Comparison of ENCODE assay signal across 1 cellular context in genomic region chr2:207879536-207879935, GRCh38.
TF ChIP-seq lines count a peak whose summit lies in the region.

No MANE protein-coding gene starts in this region.

TF ChIP-seq in liver, 16 proteins besides CTCF, POLR2A, EP300 and RAD21:
- peak; percentile 37 for TF ChIP-seq SP1 (IDR thresholded peaks at IDR 0.05)
- TF ChIP-seq, protein P1, sequence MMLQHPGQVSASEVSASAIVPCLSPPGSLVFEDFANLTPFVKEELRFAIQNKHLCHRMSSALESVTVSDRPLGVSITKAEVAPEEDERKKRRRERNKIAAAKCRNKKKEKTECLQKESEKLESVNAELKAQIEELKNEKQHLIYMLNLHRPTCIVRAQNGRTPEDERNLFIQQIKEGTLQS (IDR thresholded peaks at IDR 0.05): no peak
- TF ChIP-seq HNF4A (conservative IDR thresholded peaks at IDR 0.05): peak; percentile 65 to 80
- no peak for TF ChIP-seq FOXA2 (IDR thresholded peaks at IDR 0.05)
- peak; percentile 90 for TF ChIP-seq YY1 (IDR thresholded peaks at IDR 0.05)
- TF ChIP-seq MAX (IDR thresholded peaks at IDR 0.05): peak; percentile 21
- peak; percentile 63 to 64 for TF ChIP-seq RXRA (IDR thresholded peaks at IDR 0.05)
- TF ChIP-seq EGR1 (IDR thresholded peaks at IDR 0.05; ENCODE audit: low read depth in 2 of 2): no peak
TF ChIP-seq in liver: peak in this region for 5.
